2 cellular contexts compared by ENCODE assay signal in genomic region chr22:30396871-30397655, GRCh38.
A peak's percentile ranks its signal among the peaks of the same experiment; 100 is the strongest.
TF ChIP-seq lines count a peak whose summit lies in the region.

Gene SEC14L2, plus strand, starts transcription at chr22:30397018. Its CDS starts 99 bp downstream, at chr22:30397117.

TF ChIP-seq in IMR-90, 13 proteins besides CTCF, POLR2A, EP300 and RAD21:
- 0 out of 2 replicates have a peak, but pooled peaks have one; percentile 35 for TF ChIP-seq MAZ (IDR thresholded peaks at IDR 0.05; ENCODE audit: borderline replicate concordance, low read depth, low read length)
- TF ChIP-seq CHD1 (IDR thresholded peaks at IDR 0.05; ENCODE audit: low read depth, low read length) = no peak
- no peak for TF ChIP-seq MAFK (IDR thresholded peaks at IDR 0.05; ENCODE audit: low read depth, low read length)

TF ChIP-seq in K562, 482 proteins besides CTCF, POLR2A, EP300 and RAD21:
- TF ChIP-seq ZBTB33 (CRISPR knock-in tag; IDR thresholded peaks at IDR 0.05) (peak; percentile 60; the same call in 1 of the 2 replicates), THRA (IDR thresholded peaks at IDR 0.05) (no peak), POLR2G (IDR thresholded peaks at IDR 0.05; ENCODE audit: low read depth, low read length) (peak; percentile 57)
